In genomic region chr2:237685408-237685807, GRCh38 we compare ENCODE assay signal across 10 cellular contexts. TPM values are rescaled to one million over a fixed set of nuclear protein-coding genes. Genes with fewer than 3 reads are reported as not detected.
DNase-seq lines count a peak whose midpoint lies in the region; ATAC-seq and TF ChIP-seq lines count a peak whose summit lies in the region.
"Had no signal": no experiment of that assay in that cellular context is flagged by ENCODE, and none has a peak within 500 bp of the region (broad histone marks: within the 10 kb centered on the region; RNA-seq: fewer than 3 reads in every experiment).

No MANE protein-coding gene starts in this region.

- TF ChIP-seq CTCF in CD8-positive, alpha-beta T cell (IDR thresholded peaks at IDR 0.05), result no peak
- TF ChIP-seq CTCF in LNCaP clone FGC (IDR thresholded peaks at IDR 0.05; ENCODE audit: control insufficient read depth, extremely low read depth, insufficient read depth), result peak; percentile 27; the same call in 1 of the 2 replicates
- TF ChIP-seq CTCF in coronary artery (IDR thresholded peaks at IDR 0.05), result no peak
- TF ChIP-seq CTCF in mucosa of descending colon (IDR thresholded peaks at IDR 0.05), result no peak
- no peak for TF ChIP-seq CTCF in MM.1S (IDR thresholded peaks at IDR 0.05; ENCODE audit: low read length)

- H3K27me3 ChIP-seq in CD8-positive, alpha-beta T cell (ENCODE audit: insufficient read depth, low read length), result no peaks in the 10 kb centered on the region
- H3K27me3 ChIP-seq in MM.1S (replicated peaks; ENCODE audit: insufficient read depth, low read length), result no peaks in the 10 kb centered on the region

- H3K79me2 ChIP-seq in MM.1S (ENCODE audit: low read length), result no peaks in the 10 kb centered on the region

- DNase-seq in CD8-positive, alpha-beta T cell, result no peak
- DNase-seq in LNCaP clone FGC (ENCODE audit: low read depth), result no peak
- DNase-seq in coronary artery (ENCODE audit: low spot score), result no peak
- DNase-seq in naive thymus-derived CD8-positive, alpha-beta T cell, result no peak
- no peak for DNase-seq in NCI-H2107 (lab: John Stamatoyannopoulos, UW)
- DNase-seq in mucosa of descending colon, result no peak
- DNase-seq in MM.1S, result no peak
- DNase-seq in pons (ENCODE audit: low spot score), result no peak
- DNase-seq: NCI-H2029 had no signal

- H3K9me3 Mint-ChIP-seq in CD8-positive, alpha-beta T cell, result no peaks in the 10 kb centered on the region
- H3K9me3 Mint-ChIP-seq in naive thymus-derived CD8-positive, alpha-beta T cell, result no peaks in the 10 kb centered on the region
- H3K9me3 Mint-ChIP-seq: mesothelial cell of epicardium had no signal

- no peak overlapping the region for H3K27ac ChIP-seq in CD8-positive, alpha-beta T cell (ENCODE audit: low read depth, low read length)
- H3K27ac ChIP-seq in coronary artery, result peak overlapping the region; percentile 32 to 85
- no peak overlapping the region for H3K27ac ChIP-seq in MM.1S (ENCODE audit: low read length)

- H3F3A ChIP-seq in MM.1S (ENCODE audit: insufficient read depth, low read length), result no peaks in the 10 kb centered on the region

- no peaks in the 10 kb centered on the region for H3K27me3 Mint-ChIP-seq in CD8-positive, alpha-beta T cell (ENCODE audit: low read depth)
- H3K27me3 Mint-ChIP-seq in naive thymus-derived CD8-positive, alpha-beta T cell, result no peaks in the 10 kb centered on the region

- H3K4me1 Mint-ChIP-seq in CD8-positive, alpha-beta T cell (ENCODE audit: low read depth), result peaks cover 43% of the 10 kb centered on the region
- peaks cover 18 to 58% (median 46%) of the 10 kb centered on the region in 4 donors for H3K4me1 Mint-ChIP-seq in naive thymus-derived CD8-positive, alpha-beta T cell

- no peak overlapping the region for H3K9ac ChIP-seq in MM.1S (ENCODE audit: low read length)

- H2AFZ ChIP-seq in MM.1S (ENCODE audit: low read length), result no peak overlapping the region

- H3K4me1 ChIP-seq in CD8-positive, alpha-beta T cell (ENCODE audit: insufficient read depth, low read length), result peaks cover 36% of the 10 kb centered on the region
- peaks cover 35% of the 10 kb centered on the region for H3K4me1 ChIP-seq in mucosa of descending colon (ENCODE audit: low read depth)
- H3K4me1 ChIP-seq in MM.1S (ENCODE audit: low read length), result no peaks in the 10 kb centered on the region

- H3K9me3 ChIP-seq in CD8-positive, alpha-beta T cell (ENCODE audit: low read length), result no peaks in the 10 kb centered on the region
- H3K9me3 ChIP-seq in mucosa of descending colon (no peaks in the 10 kb centered on the region), MM.1S (replicated peaks; ENCODE audit: insufficient read depth, low read length) (no peaks in the 10 kb centered on the region)

- CTCF ChIA-PET in CD8-positive, alpha-beta T cell (lab: Charles Lee), result interaction anchor here (1.2 to 4.2 kb wide), 3 partner anchors 9 to 60 kb away, joined by 3 to 37 read pairs (median 15); no protein-coding TSS in a partner anchor

- no peaks in the 10 kb centered on the region for H4K20me1 ChIP-seq in MM.1S (ENCODE audit: insufficient read depth, low read length)

- no peak for ATAC-seq in CD8-positive, alpha-beta T cell
- ATAC-seq in naive thymus-derived CD8-positive, alpha-beta T cell, result no peak
- ATAC-seq in mucosa of descending colon, result no peak

- no peak overlapping the region for H3K4me2 ChIP-seq in MM.1S (ENCODE audit: low read depth, low read length)

- no peaks in the 10 kb centered on the region for H3K36me3 ChIP-seq in CD8-positive, alpha-beta T cell (ENCODE audit: insufficient read depth, low read length)
- H3K36me3 ChIP-seq in mucosa of descending colon (ENCODE audit: low read depth) (no peaks in the 10 kb centered on the region), MM.1S (replicated peaks; ENCODE audit: insufficient read depth, low read length) (no peaks in the 10 kb centered on the region)

- intact Hi-C loops in CD8-positive, alpha-beta T cell (cut with DNase I, micrococcal nuclease), result no loop called here
- intact Hi-C loops in mucosa of descending colon (cut with DNase I, micrococcal nuclease), result no loop called here

- no peak overlapping the region for H3K4me3 Mint-ChIP-seq in CD8-positive, alpha-beta T cell
- no peak overlapping the region for H3K4me3 Mint-ChIP-seq in naive thymus-derived CD8-positive, alpha-beta T cell
- H3K4me3 Mint-ChIP-seq: mesothelial cell of epicardium had no signal

- H3K9me2 ChIP-seq in MM.1S (replicated peaks; ENCODE audit: insufficient read depth, low read length), result no peaks in the 10 kb centered on the region

- H3K36me3 Mint-ChIP-seq in CD8-positive, alpha-beta T cell, result no peaks in the 10 kb centered on the region
- H3K36me3 Mint-ChIP-seq in naive thymus-derived CD8-positive, alpha-beta T cell, result no peaks in the 10 kb centered on the region

- peak overlapping the region; percentile 80 for H3K27ac Mint-ChIP-seq in CD8-positive, alpha-beta T cell
- peak overlapping the region; percentile 19 to 100 (median 98) for H3K27ac Mint-ChIP-seq in naive thymus-derived CD8-positive, alpha-beta T cell
- H3K27ac Mint-ChIP-seq: mesothelial cell of epicardium had no signal

- H3K4me3 ChIP-seq in CD8-positive, alpha-beta T cell (ENCODE audit: low read depth, low read length), result no peak overlapping the region
- H3K4me3 ChIP-seq in LNCaP clone FGC (ENCODE audit: low read depth, low read length) (no peak overlapping the region), coronary artery (no peak overlapping the region), mucosa of descending colon (no peak overlapping the region), MM.1S (ENCODE audit: low read length) (no peak overlapping the region)

- POLR2A ChIA-PET in CD8-positive, alpha-beta T cell (lab: Charles Lee), result interaction anchor here (3.7 kb wide), 1 partner anchor 11 kb away, joined by 14 read pairs; no protein-coding TSS in a partner anchor
- POLR2A ChIA-PET in naive thymus-derived CD8-positive, alpha-beta T cell (lab: Charles Lee), result interaction anchor here (0.7 to 2.8 kb wide), 4 partner anchors 11 to 34 kb away, joined by 3 to 25 read pairs (median 4); no protein-coding TSS in a partner anchor

RNA-seq across cellular contexts. Expression of gene LRRFIP1, which starts 58.0 kb away (rescaled TPM):
- total RNA-seq in CD8-positive, alpha-beta T cell, result 100 to 1,000 TPM; 127 to 128 TPM
- 100 to 1,000 TPM; 102 to 103 TPM for total RNA-seq in naive thymus-derived CD8-positive, alpha-beta T cell
- 10 to 100 TPM; 72.9 to 91.8 (median 81.6) TPM for polyA plus RNA-seq in naive thymus-derived CD8-positive, alpha-beta T cell
- total RNA-seq in mucosa of descending colon, result 100 to 1,000 TPM; 114 to 157 (median 120) TPM

Comparison
In these comparisons a context has a peak if more than half of its experiments do, and no peak if none do; other contexts are left out.
1. H3K27ac ChIP-seq: peak in coronary artery (2 of 2); none in CD8-positive, alpha-beta T cell (single experiment) and MM.1S (single experiment).